Comparison of ENCODE assay signal across 18 cellular contexts in the genomic region with DNA sequence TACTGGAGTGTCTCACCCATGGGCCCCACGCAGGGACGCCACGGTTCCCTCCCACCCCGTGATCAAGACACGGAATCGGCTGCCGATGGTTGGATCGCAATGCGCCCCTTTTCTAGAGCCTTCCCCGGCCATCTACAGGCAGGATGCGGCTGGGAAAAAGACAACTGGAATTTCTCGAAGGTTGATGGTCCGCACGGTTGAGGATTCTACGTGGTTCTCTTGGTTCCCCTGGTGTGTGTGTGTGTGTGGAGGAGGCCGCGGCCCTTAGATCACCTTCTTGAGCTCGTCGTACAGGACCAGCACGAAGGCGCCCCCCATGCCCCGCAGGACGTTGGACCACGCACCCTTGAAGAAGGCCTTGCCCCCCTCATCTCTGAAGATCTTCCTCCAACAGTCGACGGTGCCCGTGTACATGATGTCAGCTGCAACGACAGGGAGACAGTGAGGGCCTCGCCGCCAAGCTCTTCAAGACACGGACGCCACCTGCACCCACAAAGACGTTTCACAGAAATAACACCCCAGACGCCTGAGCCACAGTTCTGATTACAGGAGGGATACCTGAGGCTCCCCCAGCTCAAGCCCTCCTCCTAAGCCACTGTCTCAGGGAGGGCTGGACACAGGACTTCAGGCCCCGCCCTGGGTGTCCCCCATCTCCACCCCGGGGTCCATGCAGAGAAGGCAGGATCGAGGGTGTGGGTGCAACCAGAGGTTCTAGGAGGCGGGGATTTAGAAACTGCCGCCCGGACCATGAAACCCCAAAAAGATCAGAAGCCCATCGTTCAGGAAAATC. TPM values are rescaled to one million over a fixed set of nuclear protein-coding genes. Genes with fewer than 3 reads are reported as not detected.
DNase-seq lines count a peak whose midpoint lies in the region; ATAC-seq and TF ChIP-seq lines count a peak whose summit lies in the region.
"Had no signal": no experiment of that assay in that cellular context is flagged by ENCODE, and none has a peak within 500 bp of the region (broad histone marks: within the 10 kb centered on the region; RNA-seq: fewer than 3 reads in every experiment).

No MANE protein-coding gene starts in this region.

- H3K9me3 ChIP-seq in spleen (no peaks in the 10 kb centered on the region), thyroid gland (no peaks in the 10 kb centered on the region)
- H3K9me3 ChIP-seq: left ventricle myocardium inferior had no signal

- H3K9me3 Mint-ChIP-seq in IgD-negative memory B cell (no peaks in the 10 kb centered on the region), endothelial cell (ENCODE audit: unreplicated experiment) (no peaks in the 10 kb centered on the region)
- H3K9me3 Mint-ChIP-seq: natural killer cell had no signal

- H3K27me3 ChIP-seq in spleen (replicated peaks in 1 of 7) (no peaks in the 10 kb centered on the region), thyroid gland (no peaks in the 10 kb centered on the region)

- H3K27me3 Mint-ChIP-seq in IgD-negative memory B cell, result no peaks in the 10 kb centered on the region
- H3K27me3 Mint-ChIP-seq in endothelial cell (ENCODE audit: unreplicated experiment), result peaks cover 26% of the 10 kb centered on the region

- no peak for ATAC-seq in HG03175 (IDR thresholded peaks at IDR 0.05; ENCODE audit: unreplicated experiment)

- H3K36me3 Mint-ChIP-seq in IgD-negative memory B cell (peaks cover 10% of the 10 kb centered on the region), endothelial cell (ENCODE audit: low read depth, unreplicated experiment) (peaks cover 56% of the 10 kb centered on the region)
- H3K36me3 Mint-ChIP-seq: natural killer cell had no signal

- H3K27ac Mint-ChIP-seq in IgD-negative memory B cell (peak overlapping the region; percentile 59 to 97 (median 60)), endothelial cell (ENCODE audit: unreplicated experiment) (peak overlapping the region; percentile 16)
- H3K27ac Mint-ChIP-seq: natural killer cell had no signal

- WGBS in spleen, 5 donors, result 95 to 97% (median 95%) methylated on average over 29 to 41 of the region's 41 CpGs
- 95% methylated on average over 32 to 40 of the region's 41 CpGs for WGBS in thyroid gland, 2 donors

- peak; percentile 60 for DNase-seq in activated CD8-positive, alpha-beta memory T cell treated with anti-CD3 and anti-CD28 coated beads, Interleukin-2, amount 50 U/mL, for 48 hours
- DNase-seq in activated CD8-positive, alpha-beta memory T cell treated with anti-CD3 and anti-CD28 coated beads for 24 hours, result no peak
- no peak for DNase-seq in endothelial cell (ENCODE audit: low spot score)
- peak; percentile 67 for DNase-seq in spleen
- DNase-seq in hepatic stellate cell (ENCODE audit: low spot score), result no peak
- no peak for DNase-seq in thyroid gland
- DNase-seq: ACHN; cortex of kidney; GDM1; GM23248; hypothalamus; left ventricle myocardium inferior; natural killer cell; NCI-H1105; stimulated activated CD4-positive, alpha-beta T cell treated with anti-CD3 and anti-CD28 coated beads, Interleukin-4, amount 100 ng/mL, for 24 hours had no signal

- H3K4me3 Mint-ChIP-seq in IgD-negative memory B cell (peak overlapping the region in 2 of 4 donors; percentile 2 to 88), endothelial cell (ENCODE audit: unreplicated experiment) (peak overlapping the region; percentile 79)
- H3K4me3 Mint-ChIP-seq: natural killer cell had no signal

- peaks cover 26 to 47% (median 41%) of the 10 kb centered on the region in 6 donors for H3K4me1 ChIP-seq in spleen
- H3K4me1 ChIP-seq in thyroid gland, result peaks cover 16 to 20% of the 10 kb centered on the region in 2 donors

- TF ChIP-seq POLR2A in spleen (IDR thresholded peaks at IDR 0.05) (no peak), thyroid gland (IDR thresholded peaks at IDR 0.05) (no peak)

- no peak overlapping the region for H3K27ac ChIP-seq in spleen
- no peak overlapping the region for H3K27ac ChIP-seq in thyroid gland
- H3K27ac ChIP-seq: GM23248, SK-N-MC had no signal

- H3K4me1 Mint-ChIP-seq in IgD-negative memory B cell, result peaks cover 7 to 10% (median 8%) of the 10 kb centered on the region in 3 donors
- H3K4me1 Mint-ChIP-seq in endothelial cell (ENCODE audit: unreplicated experiment), result peaks cover 12% of the 10 kb centered on the region

- TF ChIP-seq CTCF in endothelial cell (IDR thresholded peaks at IDR 0.05; ENCODE audit: unreplicated experiment) (no peak), spleen (IDR thresholded peaks at IDR 0.05 in 8 of 11, conservative IDR thresholded peaks at IDR 0.05 in 3 of 11) (no peak), thyroid gland (IDR thresholded peaks at IDR 0.05) (no peak)

- H3K4me3 ChIP-seq in spleen, result no peak overlapping the region
- no peak overlapping the region for H3K4me3 ChIP-seq in thyroid gland (replicated peaks in 1 of 3)
- H3K4me3 ChIP-seq: GM23248, SK-N-MC had no signal

- H3K36me3 ChIP-seq in spleen (peaks cover 13 to 95% (median 76%) of the 10 kb centered on the region in 6 donors), thyroid gland (peaks cover 58 to 63% of the 10 kb centered on the region in 2 donors)

- intact Hi-C loops in spleen (cut with DNase I; ENCODE audit: low total_unique reads) (no loop called here), thyroid gland (cut with DNase I) (no loop called here)

RNA-seq across cellular contexts. Expression of a gene that starts 5.4 kb away (rescaled TPM):
- polyA plus RNA-seq in IgD-negative memory B cell (881 TPM), spleen (100 to 1,000 TPM; 396 to 443 (median 425) TPM)
- total RNA-seq in endothelial cell (ENCODE audit: unreplicated experiment) (488 TPM), spleen (100 to 1,000 TPM; 255 to 309 (median 297) TPM), thyroid gland (100 to 1,000 TPM; 219 to 397 (median 320) TPM)

RNA-seq across cellular contexts. Expression of a gene that starts 49.9 kb away (rescaled TPM):
- polyA plus RNA-seq in IgD-negative memory B cell, result 0.66 TPM
- total RNA-seq in endothelial cell (ENCODE audit: unreplicated experiment), result 0.97 TPM
- total RNA-seq in spleen, result 1 to 10 TPM; 2.4 to 8.6 (median 5.4) TPM
- polyA plus RNA-seq in spleen, result 10 to 100 TPM in 1 of 3 donors, 1 to 10 TPM in 2; 6.7 to 11.2 (median 9.4) TPM
- 1 to 10 TPM in 3 of 4 donors, under 1 TPM in 1; 0.89 to 4.5 (median 3.3) TPM for total RNA-seq in thyroid gland
- total RNA-seq: GM23248 had no signal

Comparison
In these comparisons a context has a peak if more than half of its experiments do, and no peak if none do; other contexts are left out.
1. DNase-seq: peak in activated CD8-positive, alpha-beta memory T cell treated with anti-CD3 and anti-CD28 coated beads, Interleukin-2, amount 50 U/mL, for 48 hours (single experiment) and spleen (single experiment); none in activated CD8-positive, alpha-beta memory T cell treated with anti-CD3 and anti-CD28 coated beads for 24 hours (single experiment), endothelial cell (single experiment), hepatic stellate cell (single experiment) and thyroid gland (0 of 2).